30 cellular contexts compared by ENCODE assay signal in genomic region chr2:5576015-5576414, GRCh38.
"Had no signal": no experiment of that assay in that cellular context is flagged by ENCODE, and none has a peak within 500 bp of the region (broad histone marks: within the 10 kb centered on the region; RNA-seq: fewer than 3 reads in every experiment).

No MANE protein-coding gene starts in this region.

- H3K27me3 Mint-ChIP-seq: activated CD4-positive, alpha-beta memory T cell treated with anti-CD3 and anti-CD28 coated beads, Interleukin-2, amount 10 ng/mL, durations not matched to agents 7 days and 5 days; activated CD4-positive, alpha-beta T cell treated with anti-CD3 and anti-CD28 coated beads, Interleukin-2, amount 10 ng/mL, durations not matched to agents 7 days and 5 days; activated naive CD4-positive, alpha-beta T cell treated with anti-CD3 and anti-CD28 coated beads, Interleukin-2, amount 50 U/mL, for 24 hours; activated naive CD8-positive, alpha-beta T cell treated with anti-CD3 and anti-CD28 coated beads for 36 hours; activated naive CD8-positive, alpha-beta T cell treated with anti-CD3 and anti-CD28 coated beads, Interleukin-2, amount 50 U/mL, for 24 hours had no signal

- DNase-seq: activated CD4-positive, alpha-beta memory T cell treated with anti-CD3 and anti-CD28 coated beads, Interleukin-2, amount 10 ng/mL, durations not matched to agents 7 days and 5 days; activated CD4-positive, alpha-beta T cell treated with anti-CD3 and anti-CD28 coated beads for 1 hour; activated CD4-positive, alpha-beta T cell treated with anti-CD3 and anti-CD28 coated beads for 4 hours; activated CD4-positive, alpha-beta T cell treated with anti-CD3 and anti-CD28 coated beads, Interleukin-2, amount 10 ng/mL, durations not matched to agents 7 days and 5 days; activated CD4-positive, alpha-beta T cell treated with anti-CD3 and anti-CD28 coated beads, Interleukin-2, amount 50 U/mL, for 4 hours; activated CD8-positive, alpha-beta memory T cell treated with anti-CD3 and anti-CD28 coated beads for 24 hours; activated effector memory CD4-positive, alpha-beta T cell treated with anti-CD3 and anti-CD28 coated beads, Interleukin-2, amount 50 U/mL, for 16 hours; activated naive CD4-positive, alpha-beta T cell treated with anti-CD3 and anti-CD28 coated beads for 36 hours; activated naive CD8-positive, alpha-beta T cell treated with anti-CD3 and anti-CD28 coated beads for 36 hours; activated naive CD8-positive, alpha-beta T cell treated with anti-CD3 and anti-CD28 coated beads, Interleukin-2, amount 50 U/mL, for 24 hours; activated T-cell treated with anti-CD3 and anti-CD28 coated beads, Interleukin-2, amount 50 U/mL, for 48 hours; adrenal gland; amygdala; aorta; body of pancreas; caudate nucleus; colonic mucosa; effector CD8-positive, alpha-beta T cell; esophagus squamous epithelium; foreskin melanocyte; heart left ventricle; T-helper 2 cell had no signal

- H3K4me3 Mint-ChIP-seq: activated CD4-positive, alpha-beta memory T cell treated with anti-CD3 and anti-CD28 coated beads, Interleukin-2, amount 10 ng/mL, durations not matched to agents 7 days and 5 days; activated CD4-positive, alpha-beta T cell treated with anti-CD3 and anti-CD28 coated beads, Interleukin-2, amount 10 ng/mL, durations not matched to agents 7 days and 5 days; activated naive CD4-positive, alpha-beta T cell treated with anti-CD3 and anti-CD28 coated beads for 36 hours; activated naive CD4-positive, alpha-beta T cell treated with anti-CD3 and anti-CD28 coated beads, Interleukin-2, amount 50 U/mL, for 24 hours; activated naive CD8-positive, alpha-beta T cell treated with anti-CD3 and anti-CD28 coated beads for 36 hours; activated naive CD8-positive, alpha-beta T cell treated with anti-CD3 and anti-CD28 coated beads, Interleukin-2, amount 50 U/mL, for 24 hours; activated T-helper 1 cell treated with anti-CD3 and anti-CD28 coated beads, Interleukin-12 subunit alpha, Interleukin-12 subunit beta, Interleukin-2, Interleukin-4 antibody, amounts not matched to agents 30 ng/mL and 10 ng/mL and 1 ng/mL, durations not matched to agents 14 hours and 24 hours and 36 hours; WTC11 had no signal

- H3K27me3 ChIP-seq: adrenal gland, body of pancreas, colonic mucosa, esophagus squamous epithelium, heart left ventricle had no signal

- H3K4me1 Mint-ChIP-seq: activated CD4-positive, alpha-beta memory T cell treated with anti-CD3 and anti-CD28 coated beads, Interleukin-2, amount 10 ng/mL, durations not matched to agents 7 days and 5 days; activated CD4-positive, alpha-beta T cell treated with anti-CD3 and anti-CD28 coated beads, Interleukin-2, amount 10 ng/mL, durations not matched to agents 7 days and 5 days; activated naive CD4-positive, alpha-beta T cell treated with anti-CD3 and anti-CD28 coated beads, Interleukin-2, amount 50 U/mL, for 24 hours; activated naive CD8-positive, alpha-beta T cell treated with anti-CD3 and anti-CD28 coated beads for 36 hours; activated naive CD8-positive, alpha-beta T cell treated with anti-CD3 and anti-CD28 coated beads, Interleukin-2, amount 50 U/mL, for 24 hours; WTC11 had no signal

- FAIRE-seq: endometrium, endothelial cell of umbilical vein had no signal

- H3K4me1 ChIP-seq: adrenal gland, body of pancreas, colonic mucosa, esophagus squamous epithelium, heart left ventricle had no signal

- H3K4me3 ChIP-seq: adrenal gland, body of pancreas, colonic mucosa, esophagus squamous epithelium, heart left ventricle had no signal

- H3K36me3 ChIP-seq: adrenal gland, colonic mucosa, esophagus squamous epithelium, heart left ventricle had no signal

- H3K27ac ChIP-seq: adrenal gland, body of pancreas, colonic mucosa, epithelial cell of prostate, esophagus squamous epithelium, heart left ventricle, VCaP had no signal

- H3K9me3 Mint-ChIP-seq: activated CD4-positive, alpha-beta memory T cell treated with anti-CD3 and anti-CD28 coated beads, Interleukin-2, amount 10 ng/mL, durations not matched to agents 7 days and 5 days; activated CD4-positive, alpha-beta T cell treated with anti-CD3 and anti-CD28 coated beads, Interleukin-2, amount 10 ng/mL, durations not matched to agents 7 days and 5 days; activated naive CD8-positive, alpha-beta T cell treated with anti-CD3 and anti-CD28 coated beads for 36 hours; activated T-helper 2 cell treated with anti-CD3 and anti-CD28 coated beads, Interferon-gamma antibody, Interleukin-2, Interleukin-4, amounts not matched to agents 10 μg/mL and 5 μg/mL and 100 μg/mL, durations not matched to agents 14 hours and 24 hours and 36 hours had no signal

- H3K9me3 ChIP-seq: adrenal gland, body of pancreas, colonic mucosa, esophagus squamous epithelium had no signal

- H3K27ac Mint-ChIP-seq: activated CD4-positive, alpha-beta memory T cell treated with anti-CD3 and anti-CD28 coated beads, Interleukin-2, amount 10 ng/mL, durations not matched to agents 7 days and 5 days; activated CD4-positive, alpha-beta T cell treated with anti-CD3 and anti-CD28 coated beads, Interleukin-2, amount 10 ng/mL, durations not matched to agents 7 days and 5 days; activated naive CD4-positive, alpha-beta T cell treated with anti-CD3 and anti-CD28 coated beads for 36 hours; activated naive CD4-positive, alpha-beta T cell treated with anti-CD3 and anti-CD28 coated beads, Interleukin-2, amount 50 U/mL, for 24 hours; activated naive CD8-positive, alpha-beta T cell treated with anti-CD3 and anti-CD28 coated beads for 36 hours; activated naive CD8-positive, alpha-beta T cell treated with anti-CD3 and anti-CD28 coated beads, Interleukin-2, amount 50 U/mL, for 24 hours; activated T-helper 1 cell treated with anti-CD3 and anti-CD28 coated beads, Interleukin-12 subunit alpha, Interleukin-12 subunit beta, Interleukin-2, Interleukin-4 antibody, amounts not matched to agents 30 ng/mL and 10 ng/mL and 1 ng/mL, durations not matched to agents 14 hours and 24 hours and 36 hours; activated T-helper 2 cell treated with anti-CD3 and anti-CD28 coated beads, Interferon-gamma antibody, Interleukin-2, Interleukin-4, amounts not matched to agents 10 μg/mL and 5 μg/mL and 100 μg/mL, durations not matched to agents 14 hours and 24 hours and 36 hours; WTC11 had no signal

- ATAC-seq: activated naive CD8-positive, alpha-beta T cell treated with anti-CD3 and anti-CD28 coated beads, Interleukin-2, amount 50 U/mL, for 24 hours; body of pancreas; heart left ventricle; WTC11 had no signal
